1 cellular context compared by ENCODE assay signal in the genomic region with DNA sequence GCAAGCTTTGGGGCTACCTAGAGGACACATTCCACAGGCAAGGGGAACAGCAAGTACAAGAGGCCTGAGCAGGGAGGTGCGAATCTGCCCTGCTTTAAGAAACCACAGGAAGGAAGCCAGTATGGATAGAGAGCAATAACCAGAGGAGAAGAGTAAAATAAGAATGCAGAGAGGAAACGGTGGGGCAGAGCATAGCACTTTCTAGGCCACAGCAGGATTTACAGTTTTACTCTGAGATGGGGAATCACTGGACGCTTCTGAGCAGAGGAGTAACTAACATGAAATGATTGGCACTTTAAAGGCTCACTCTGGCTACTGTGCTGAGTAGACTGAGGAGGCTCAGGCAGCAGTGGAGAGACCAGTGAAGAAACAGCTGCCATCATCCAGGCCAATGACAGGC.
TF ChIP-seq lines count a peak whose summit lies in the region.

No MANE protein-coding gene starts in this region.

TF ChIP-seq in GM12878, 131 proteins besides CTCF, POLR2A, EP300 and RAD21:
- peak; percentile 37; the same call in 1 of the 2 replicates for TF ChIP-seq EED (IDR thresholded peaks at IDR 0.05; ENCODE audit: low read depth)
- TF ChIP-seq PKNOX1 (IDR thresholded peaks at IDR 0.05) = peak; percentile 82
- TF ChIP-seq CBX5 (IDR thresholded peaks at IDR 0.05; ENCODE audit: low read depth) = no peak
- TF ChIP-seq RUNX3 (IDR thresholded peaks at IDR 0.05; ENCODE audit: low read length) = peak; percentile 63
- no peak for TF ChIP-seq ZNF592 (IDR thresholded peaks at IDR 0.05)
- TF ChIP-seq, protein P1, sequence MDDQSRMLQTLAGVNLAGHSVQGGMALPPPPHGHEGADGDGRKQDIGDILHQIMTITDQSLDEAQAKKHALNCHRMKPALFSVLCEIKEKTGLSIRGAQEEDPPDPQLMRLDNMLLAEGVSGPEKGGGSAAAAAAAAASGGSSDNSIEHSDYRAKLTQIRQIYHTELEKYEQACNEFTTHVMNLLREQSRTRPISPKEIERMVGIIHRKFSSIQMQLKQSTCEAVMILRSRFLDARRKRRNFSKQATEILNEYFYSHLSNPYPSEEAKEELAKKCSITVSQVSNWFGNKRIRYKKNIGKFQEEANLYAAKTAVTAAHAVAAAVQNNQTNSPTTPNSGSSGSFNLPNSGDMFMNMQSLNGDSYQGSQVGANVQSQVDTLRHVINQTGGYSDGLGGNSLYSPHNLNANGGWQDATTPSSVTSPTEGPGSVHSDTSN (IDR thresholded peaks at IDR 0.05; ENCODE audit: insufficient replicate concordance, low read depth, low read length) = peak; percentile 66
- TF ChIP-seq IKZF2 (IDR thresholded peaks at IDR 0.05) = 0 out of 4 replicates have a peak, but pooled peaks have one; percentile 18 to 32
